ENCODE assay signal across 1 cellular context in the genomic region with DNA sequence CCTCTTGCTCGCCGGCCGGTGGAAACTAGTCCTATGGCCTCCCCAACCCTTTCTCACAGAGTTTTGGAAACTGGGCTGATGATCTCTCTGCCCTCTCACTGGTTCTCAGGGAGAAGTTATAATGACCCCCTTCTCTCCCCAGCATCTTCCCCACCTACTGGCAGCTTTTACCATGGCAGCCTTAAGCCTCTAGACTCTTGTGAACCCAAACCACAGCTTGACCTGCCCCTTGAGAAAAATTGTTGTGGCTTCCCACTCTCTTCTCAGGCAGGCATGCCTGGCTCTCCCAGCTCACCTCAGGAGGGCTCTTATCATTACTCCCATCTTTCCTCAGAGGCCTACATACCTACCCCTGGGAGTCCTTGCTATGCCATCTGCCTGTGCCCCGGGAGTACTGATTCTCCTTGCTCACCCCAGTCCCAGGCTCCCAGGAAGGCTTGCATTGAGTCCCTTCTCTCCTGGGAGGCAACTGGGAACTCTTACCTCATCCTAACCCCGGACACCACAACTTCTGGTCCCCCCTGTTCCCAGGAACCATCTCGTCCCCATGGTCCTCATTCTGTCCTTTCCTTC.
TF ChIP-seq lines count a peak whose summit lies in the region.

No MANE protein-coding gene starts in this region.

TF ChIP-seq in HCT116, 20 proteins besides CTCF, POLR2A, EP300 and RAD21 (continued from another document):
- no peak for TF ChIP-seq TCF7L2 (IDR thresholded peaks at IDR 0.05; ENCODE audit: borderline replicate concordance, extremely low read depth, insufficient read depth, insufficient read length)
- TF ChIP-seq, protein P1, sequence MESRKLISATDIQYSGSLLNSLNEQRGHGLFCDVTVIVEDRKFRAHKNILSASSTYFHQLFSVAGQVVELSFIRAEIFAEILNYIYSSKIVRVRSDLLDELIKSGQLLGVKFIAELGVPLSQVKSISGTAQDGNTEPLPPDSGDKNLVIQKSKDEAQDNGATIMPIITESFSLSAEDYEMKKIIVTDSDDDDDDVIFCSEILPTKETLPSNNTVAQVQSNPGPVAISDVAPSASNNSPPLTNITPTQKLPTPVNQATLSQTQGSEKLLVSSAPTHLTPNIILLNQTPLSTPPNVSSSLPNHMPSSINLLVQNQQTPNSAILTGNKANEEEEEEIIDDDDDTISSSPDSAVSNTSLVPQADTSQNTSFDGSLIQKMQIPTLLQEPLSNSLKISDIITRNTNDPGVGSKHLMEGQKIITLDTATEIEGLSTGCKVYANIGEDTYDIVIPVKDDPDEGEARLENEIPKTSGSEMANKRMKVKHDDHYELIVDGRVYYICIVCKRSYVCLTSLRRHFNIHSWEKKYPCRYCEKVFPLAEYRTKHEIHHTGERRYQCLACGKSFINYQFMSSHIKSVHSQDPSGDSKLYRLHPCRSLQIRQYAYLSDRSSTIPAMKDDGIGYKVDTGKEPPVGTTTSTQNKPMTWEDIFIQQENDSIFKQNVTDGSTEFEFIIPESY (IDR thresholded peaks at IDR 0.05; ENCODE audit: extremely low read depth, insufficient replicate concordance, low read length), result no peak
- TF ChIP-seq SP1 (IDR thresholded peaks at IDR 0.05; ENCODE audit: low read depth), result no peak
- TF ChIP-seq SRF (IDR thresholded peaks at IDR 0.05; ENCODE audit: low read depth), result no peak
- no peak for TF ChIP-seq ATF3 (IDR thresholded peaks at IDR 0.05)
- no peak for TF ChIP-seq EGR1 (IDR thresholded peaks at IDR 0.05; ENCODE audit: low read depth)
- no peak for TF ChIP-seq YY1 (IDR thresholded peaks at IDR 0.05; ENCODE audit: extremely low read depth, insufficient replicate concordance, low read depth, low read length)
- TF ChIP-seq CEBPB (IDR thresholded peaks at IDR 0.05; ENCODE audit: low read depth), result no peak
- no peak for TF ChIP-seq ZNF274 (IDR thresholded peaks at IDR 0.05; ENCODE audit: low read depth, low read length)
- TF ChIP-seq FOSL1 (IDR thresholded peaks at IDR 0.05; ENCODE audit: low read depth), result no peak
- TF ChIP-seq EZH2phosphoT487 (IDR thresholded peaks at IDR 0.05; ENCODE audit: borderline replicate concordance), result no peak
- no peak for TF ChIP-seq JUND (IDR thresholded peaks at IDR 0.05)
- no peak for TF ChIP-seq ZFX (IDR thresholded peaks at IDR 0.05)
